In genomic region chr7:69182596-69183467, GRCh38 we compare ENCODE assay signal across 28 cellular contexts.
A peak's percentile ranks its signal among the peaks of the same experiment; 100 is the strongest.
DNase-seq lines count a peak whose midpoint lies in the region; ATAC-seq, FAIRE-seq and TF ChIP-seq lines count a peak whose summit lies in the region.
"Had no signal": no experiment of that assay in that cellular context is flagged by ENCODE, and none has a peak within 500 bp of the region (broad histone marks: within the 10 kb centered on the region; RNA-seq: fewer than 3 reads in every experiment).

No MANE protein-coding gene starts in this region.

- H3K27me3 Mint-ChIP-seq in stimulated activated naive CD8-positive, alpha-beta T cell treated with anti-CD3 and anti-CD28 coated beads, Interleukin-15, Interleukin-2, amounts not matched to agents 100 ng/mL and 50 ng/mL, for 24 hours = no peaks in the 10 kb centered on the region
- H3K27me3 Mint-ChIP-seq: activated CD4-positive, alpha-beta memory T cell treated with anti-CD3 and anti-CD28 coated beads, Interleukin-2, amount 10 ng/mL, durations not matched to agents 7 days and 5 days; CD8-positive, alpha-beta memory T cell had no signal

- WGBS in GM12878 (ENCODE audit: insufficient coverage, insufficient replicate concordance, low lambda C conversion rate, missing lambda C conversion rate) = 15% methylated on average over 6 of the region's 6 CpGs

- no peaks in the 10 kb centered on the region for H3K36me3 ChIP-seq in GM12878 (ENCODE audit: control insufficient read depth in 2 of 2, insufficient read depth in 2 of 2, low read length in 1 of 2)
- no peaks in the 10 kb centered on the region for H3K36me3 ChIP-seq in subcutaneous abdominal adipose tissue (ENCODE audit: control insufficient read depth in 5 of 5, insufficient read depth in 5 of 5, low read length in 5 of 5)
- H3K36me3 ChIP-seq in kidney (ENCODE audit: control insufficient read depth in 1 of 2, insufficient read depth in 2 of 2, low read length in 2 of 2) = no peaks in the 10 kb centered on the region
- no peaks in the 10 kb centered on the region for H3K36me3 ChIP-seq in BE2C
- H3K36me3 ChIP-seq: heart left ventricle, thoracic aorta, vagina had no signal

- RAD21 ChIA-PET in GM12878 (lab: Charles Lee; ENCODE audit: unreplicated experiment) = no interaction called here

- H3K9ac ChIP-seq in GM12878 (ENCODE audit: control insufficient read depth, insufficient read depth, low read length) = no peak overlapping the region
- no peak overlapping the region for H3K9ac ChIP-seq in subcutaneous abdominal adipose tissue (ENCODE audit: low read length in 5 of 5)
- H3K9ac ChIP-seq in kidney (ENCODE audit: low read length in 2 of 2) = no peak overlapping the region
- H3K9ac ChIP-seq: SK-N-SH had no signal

- no peak for TF ChIP-seq EP300 in GM12878 (IDR thresholded peaks at IDR 0.05; ENCODE audit: borderline replicate concordance in 1 of 2, control insufficient read depth in 1 of 2, low read depth in 2 of 2, low read length in 2 of 2)

- H3K27ac ChIP-seq in GM12878 (ENCODE audit: control insufficient read depth, insufficient read depth) (no peak overlapping the region), subcutaneous abdominal adipose tissue (ENCODE audit: low read depth, low read length) (peak overlapping the region; percentile 23), kidney (ENCODE audit: low read depth in 2 of 2, low read length in 2 of 2) (no peak overlapping the region)
- H3K27ac ChIP-seq: heart left ventricle, thoracic aorta, vagina had no signal

- in situ Hi-C loops in GM12878 (cut with MboI) = no loop called here

- no peak overlapping the region for H3K4me3 ChIP-seq in GM12878
- H3K4me3 ChIP-seq in subcutaneous abdominal adipose tissue (ENCODE audit: low read depth in 1 of 5, low read length in 5 of 5) = no peak overlapping the region
- H3K4me3 ChIP-seq in kidney (ENCODE audit: low read length in 2 of 2) = no peak overlapping the region
- no peak overlapping the region for H3K4me3 ChIP-seq in BE2C (ENCODE audit: low read depth, low read length)
- H3K4me3 ChIP-seq: GM23338, heart left ventricle, K562, smooth muscle cell, thoracic aorta, vagina had no signal

- H3K4me1 Mint-ChIP-seq in stimulated activated naive CD8-positive, alpha-beta T cell treated with anti-CD3 and anti-CD28 coated beads, Interleukin-15, Interleukin-2, amounts not matched to agents 100 ng/mL and 50 ng/mL, for 24 hours (ENCODE audit: low read depth) = peaks cover 19% of the 10 kb centered on the region
- H3K4me1 Mint-ChIP-seq: activated CD4-positive, alpha-beta memory T cell treated with anti-CD3 and anti-CD28 coated beads, Interleukin-2, amount 10 ng/mL, durations not matched to agents 7 days and 5 days; GM23338 had no signal

- peak overlapping the region; percentile 20 for H3K4me3 Mint-ChIP-seq in stimulated activated naive CD8-positive, alpha-beta T cell treated with anti-CD3 and anti-CD28 coated beads, Interleukin-15, Interleukin-2, amounts not matched to agents 100 ng/mL and 50 ng/mL, for 24 hours
- H3K4me3 Mint-ChIP-seq: activated CD4-positive, alpha-beta memory T cell treated with anti-CD3 and anti-CD28 coated beads, Interleukin-2, amount 10 ng/mL, durations not matched to agents 7 days and 5 days; CD8-positive, alpha-beta memory T cell; GM23338; natural killer cell treated with Interleukin-12 subunit alpha and Interleukin-12 subunit beta and Interleukin-15 and Interleukin-18, amount 100 ng/mL, for 72 hours had no signal

- peak overlapping the region; percentile 39 for H3K27ac Mint-ChIP-seq in stimulated activated naive CD8-positive, alpha-beta T cell treated with anti-CD3 and anti-CD28 coated beads, Interleukin-15, Interleukin-2, amounts not matched to agents 100 ng/mL and 50 ng/mL, for 24 hours
- H3K27ac Mint-ChIP-seq: activated CD4-positive, alpha-beta memory T cell treated with anti-CD3 and anti-CD28 coated beads, Interleukin-2, amount 10 ng/mL, durations not matched to agents 7 days and 5 days; CD8-positive, alpha-beta memory T cell; GM23338; natural killer cell treated with Interleukin-12 subunit alpha and Interleukin-12 subunit beta and Interleukin-15 and Interleukin-18, amount 100 ng/mL, for 72 hours had no signal

- TF ChIP-seq RAD21 in GM12878 (IDR thresholded peaks at IDR 0.05; ENCODE audit: insufficient read depth, low read depth, low read length) = no peak

- no peaks in the 10 kb centered on the region for H3K79me2 ChIP-seq in GM12878 (ENCODE audit: control insufficient read depth, insufficient read depth, low read length)

- ATAC-seq in stimulated activated naive CD8-positive, alpha-beta T cell treated with anti-CD3 and anti-CD28 coated beads, Interleukin-15, Interleukin-2, amounts not matched to agents 100 U/mL and 50 U/mL, for 24 hours = no peak
- ATAC-seq in GM12878 = peak; percentile 47
- ATAC-seq: GM23338; heart left ventricle; K562; left cardiac atrium; natural killer cell treated with Interleukin-12 subunit alpha and Interleukin-12 subunit beta and Interleukin-15 and Interleukin-18, amount 100 ng/mL, for 72 hours had no signal

- CTCF ChIA-PET in GM12878 (lab: Yijun Ruan, JAX) = no interaction called here

- BruUV-seq in GM12878 (replicated peaks; lab: Mats Ljungman, UMichigan) = no TSS peak

- H3K9me3 ChIP-seq in GM12878 (replicated peaks; ENCODE audit: control insufficient read depth, insufficient read depth, low read length) = no peaks in the 10 kb centered on the region
- H3K9me3 ChIP-seq in subcutaneous abdominal adipose tissue (ENCODE audit: control insufficient read depth in 5 of 5, low read length in 5 of 5) = no peaks in the 10 kb centered on the region
- no peaks in the 10 kb centered on the region for H3K9me3 ChIP-seq in kidney (ENCODE audit: control insufficient read depth in 1 of 2, low read length in 2 of 2)
- H3K9me3 ChIP-seq in BE2C = no peaks in the 10 kb centered on the region
- H3K9me3 ChIP-seq: SK-N-SH, thoracic aorta, vagina had no signal

- SMC1A ChIA-PET in GM12878 (lab: Charles Lee; ENCODE audit: uncharacterized antibody, unreplicated experiment) = no interaction called here

- TF ChIP-seq POLR2A in GM12878 (IDR thresholded peaks at IDR 0.05; ENCODE audit: low read depth, low read length) = no peak

- H4K20me1 ChIP-seq in GM12878 (ENCODE audit: control insufficient read depth, insufficient read depth) = no peaks in the 10 kb centered on the region

- TF ChIP-seq CTCF in GM12878 (IDR thresholded peaks at IDR 0.05 in 2 of 3, conservative IDR thresholded peaks at IDR 0.05 in 1 of 3; ENCODE audit: control insufficient read depth in 2 of 3, extremely low read depth in 1 of 3, insufficient read depth in 1 of 3, low read depth in 3 of 3, low read length in 3 of 3) (no peak), kidney (IDR thresholded peaks at IDR 0.05; ENCODE audit: borderline replicate concordance, extremely low read depth, insufficient read depth) (no peak), BE2C (IDR thresholded peaks at IDR 0.05; ENCODE audit: low read depth, low read length) (no peak)

- H2AFZ ChIP-seq in GM12878 (ENCODE audit: control insufficient read depth, low read depth, low read length) = no peak overlapping the region
- H2AFZ ChIP-seq: GM23338 had no signal

- POLR2A ChIA-PET in GM12878 (lab: Charles Lee) = no interaction called here

- H3K27me3 ChIP-seq in GM12878 (replicated peaks in 1 of 2; ENCODE audit: control insufficient read depth in 2 of 2, insufficient read depth in 2 of 2, low read length in 1 of 2) (no peaks in the 10 kb centered on the region), subcutaneous abdominal adipose tissue (ENCODE audit: control insufficient read depth in 5 of 5, insufficient read depth in 4 of 5, low read length in 5 of 5) (peaks cover 0 to 2% (median 0%) of the 10 kb centered on the region in 5 donors), BE2C (no peaks in the 10 kb centered on the region)
- H3K27me3 ChIP-seq: heart left ventricle, vagina had no signal

- peaks cover 13% of the 10 kb centered on the region for H3K9me3 Mint-ChIP-seq in stimulated activated naive CD8-positive, alpha-beta T cell treated with anti-CD3 and anti-CD28 coated beads, Interleukin-15, Interleukin-2, amounts not matched to agents 100 ng/mL and 50 ng/mL, for 24 hours

- DNase-seq in stimulated activated naive CD8-positive, alpha-beta T cell treated with anti-CD3 and anti-CD28 coated beads, Interleukin-15, Interleukin-2, amounts not matched to agents 100 U/mL and 50 U/mL, for 24 hours = no peak
- DNase-seq in MV-4-11 (lab: John Stamatoyannopoulos, UW) (peak; percentile 66), GM12878 (ENCODE audit: low read depth, low spot score) (no peak), kidney (no peak), BE2C (no peak)
- no peak for DNase-seq in activated T-cell treated with anti-CD3 and anti-CD28 coated beads, Interleukin-2, amount 50 U/mL, for 1 hour
- DNase-seq: activated CD4-positive, alpha-beta memory T cell treated with anti-CD3 and anti-CD28 coated beads, Interleukin-2, amount 10 ng/mL, durations not matched to agents 7 days and 5 days; activated CD4-positive, CD25-positive, alpha-beta regulatory T cell; activated effector memory CD4-positive, alpha-beta T cell treated with Interleukin-2 at 50 U/mL for 16 hours; CD8-positive, alpha-beta memory T cell; effector CD8-positive, alpha-beta T cell; heart left ventricle; left cardiac atrium; MM.1S; NCI-H1694; NCI-H69; OCI-M1; SK-N-SH; stimulated activated CD4-positive, alpha-beta T cell treated with anti-CD3 and anti-CD28 coated beads, Interleukin-2, amount 100 ng/mL, for 24 hours had no signal

- intact Hi-C loops in GM12878 (cut with micrococcal nuclease; ENCODE audit: unreplicated experiment) = no loop called here
- intact Hi-C loops in kidney (cut with DNase I) = no loop called here

- H3K4me1 ChIP-seq in GM12878 (ENCODE audit: control insufficient read depth, insufficient read depth, low read length) (no peaks in the 10 kb centered on the region), subcutaneous abdominal adipose tissue (ENCODE audit: control insufficient read depth in 5 of 5, insufficient read depth in 5 of 5, low read length in 5 of 5) (peaks cover 0 to 14% (median 4%) of the 10 kb centered on the region in 5 donors), kidney (ENCODE audit: control insufficient read depth in 1 of 2, insufficient read depth in 1 of 2, low read depth in 1 of 2, low read length in 2 of 2) (no peaks in the 10 kb centered on the region), BE2C (no peaks in the 10 kb centered on the region)
- H3K4me1 ChIP-seq: vagina had no signal

- no peak for FAIRE-seq in GM12878 (lab: Jason Lieb, UNC)
- no peak for FAIRE-seq in kidney (lab: Jason Lieb, UNC)
- FAIRE-seq: GM12891, K562 had no signal

- no peaks in the 10 kb centered on the region for H3K36me3 Mint-ChIP-seq in stimulated activated naive CD8-positive, alpha-beta T cell treated with anti-CD3 and anti-CD28 coated beads, Interleukin-15, Interleukin-2, amounts not matched to agents 100 ng/mL and 50 ng/mL, for 24 hours (ENCODE audit: low read depth)

- no peak overlapping the region for H3K4me2 ChIP-seq in GM12878 (ENCODE audit: control insufficient read depth, insufficient read depth)
- H3K4me2 ChIP-seq: GM23338, SK-N-SH, smooth muscle cell had no signal

TF ChIP-seq in GM12878, 131 proteins besides CTCF, POLR2A, EP300 and RAD21:
- TF ChIP-seq SPI1 (IDR thresholded peaks at IDR 0.05; ENCODE audit: borderline replicate concordance, insufficient read depth, low read depth, low read length) = no peak
- TF ChIP-seq ETV6 (conservative IDR thresholded peaks at IDR 0.05 in 1 of 2, IDR thresholded peaks at IDR 0.05 in 1 of 2; ENCODE audit: borderline replicate concordance in 1 of 2, low read depth in 1 of 2) = peak in 1 of 2 experiments; percentile 32; a peak in 1 of 4 replicates
